In the genomic region with DNA sequence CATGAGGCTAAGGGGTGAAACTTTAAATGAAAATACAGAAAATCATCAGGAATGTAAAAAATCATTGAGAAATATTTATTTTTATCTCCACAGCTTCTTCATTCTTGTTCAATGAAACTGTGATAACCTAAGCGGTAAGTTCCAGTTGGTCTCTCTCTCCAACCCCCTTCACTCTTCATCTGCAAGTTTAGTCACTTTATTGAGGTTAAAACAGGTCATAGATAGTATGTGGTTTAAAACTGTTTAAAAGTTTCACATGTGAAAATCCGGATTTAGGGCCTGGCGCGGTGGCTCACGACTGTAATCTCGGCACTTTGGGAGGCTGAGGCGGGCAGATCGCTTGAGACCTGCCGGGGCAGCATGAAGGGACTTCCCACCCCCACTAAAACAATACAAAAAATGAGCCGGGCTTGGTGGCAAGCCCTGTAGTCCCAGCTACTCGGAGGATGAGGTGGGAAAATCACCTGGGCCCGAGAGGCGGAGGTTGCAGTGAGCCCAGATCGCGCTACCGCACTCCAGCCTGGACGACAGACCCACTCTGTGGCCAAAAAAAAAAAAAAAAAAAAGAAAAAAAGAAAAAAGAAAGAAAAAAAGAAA, we compare ENCODE assay signal across 13 cellular contexts. TPM values are rescaled to one million over a fixed set of nuclear protein-coding genes. Genes with fewer than 3 reads are reported as not detected.
DNase-seq lines count a peak whose midpoint lies in the region; ATAC-seq and TF ChIP-seq lines count a peak whose summit lies in the region.
"Had no signal": no experiment of that assay in that cellular context is flagged by ENCODE, and none has a peak within 500 bp of the region (broad histone marks: within the 10 kb centered on the region; RNA-seq: fewer than 3 reads in every experiment).

No MANE protein-coding gene starts in this region.

- no peak for ATAC-seq in HG02588 (IDR thresholded peaks at IDR 0.05; ENCODE audit: unreplicated experiment)

- H3K4me3 Mint-ChIP-seq in activated naive CD8-positive, alpha-beta T cell, result peak overlapping the region; percentile 89
- H3K4me3 Mint-ChIP-seq in activated naive CD8-positive, alpha-beta T cell treated with anti-CD3 and anti-CD28 coated beads for 36 hours, result no peak overlapping the region
- H3K4me3 Mint-ChIP-seq in mesothelial cell of epicardium, result no peak overlapping the region

- H3K36me3 Mint-ChIP-seq in activated naive CD8-positive, alpha-beta T cell, result no peaks in the 10 kb centered on the region
- H3K36me3 Mint-ChIP-seq in activated naive CD8-positive, alpha-beta T cell treated with anti-CD3 and anti-CD28 coated beads for 36 hours, result no peaks in the 10 kb centered on the region
- H3K36me3 Mint-ChIP-seq in mesothelial cell of epicardium, result no peaks in the 10 kb centered on the region

- peaks cover 24% of the 10 kb centered on the region for H3K4me1 Mint-ChIP-seq in activated naive CD8-positive, alpha-beta T cell (ENCODE audit: low read depth)
- peaks cover 16% of the 10 kb centered on the region for H3K4me1 Mint-ChIP-seq in activated naive CD8-positive, alpha-beta T cell treated with anti-CD3 and anti-CD28 coated beads for 36 hours
- peaks cover 35% of the 10 kb centered on the region for H3K4me1 Mint-ChIP-seq in mesothelial cell of epicardium

- no peak for DNase-seq in activated naive CD8-positive, alpha-beta T cell treated with anti-CD3 and anti-CD28 coated beads for 36 hours
- DNase-seq in amniotic epithelial cell (ENCODE audit: low read depth), result peak; percentile 69
- no peak for DNase-seq in mesothelial cell of epicardium (ENCODE audit: low spot score in 2 of 2, unreplicated experiment in 2 of 2)
- no peak for DNase-seq in NCI-H2107 treated with DMSO at 0.1 percent for 48 hours (lab: John Stamatoyannopoulos, UW; ENCODE audit: unreplicated experiment)
- no peak for DNase-seq in DMS153 treated with DMSO at 0.1 percent for 48 hours (lab: John Stamatoyannopoulos, UW; ENCODE audit: unreplicated experiment)
- DNase-seq in pons (ENCODE audit: low spot score), result no peak
- DNase-seq: DMS79 treated with DMSO at 0.1 percent for 48 hours, heart left ventricle, lower lobe of right lung, NCI-H1930 had no signal

- H3K27ac Mint-ChIP-seq in activated naive CD8-positive, alpha-beta T cell, result no peak overlapping the region
- H3K27ac Mint-ChIP-seq in activated naive CD8-positive, alpha-beta T cell treated with anti-CD3 and anti-CD28 coated beads for 36 hours, result no peak overlapping the region
- H3K27ac Mint-ChIP-seq in mesothelial cell of epicardium, result peak overlapping the region; percentile 39

- no peaks in the 10 kb centered on the region for H3K9me3 Mint-ChIP-seq in activated naive CD8-positive, alpha-beta T cell (ENCODE audit: low read depth)
- H3K9me3 Mint-ChIP-seq in activated naive CD8-positive, alpha-beta T cell treated with anti-CD3 and anti-CD28 coated beads for 36 hours, result no peaks in the 10 kb centered on the region
- H3K9me3 Mint-ChIP-seq in mesothelial cell of epicardium, result no peaks in the 10 kb centered on the region
- H3K9me3 Mint-ChIP-seq: activated naive CD4-positive, alpha-beta T cell treated with anti-CD3 and anti-CD28 coated beads, Interleukin-2, amount 50 U/mL, for 72 hours had no signal

- no peaks in the 10 kb centered on the region for H3K27me3 Mint-ChIP-seq in activated naive CD8-positive, alpha-beta T cell
- no peaks in the 10 kb centered on the region for H3K27me3 Mint-ChIP-seq in activated naive CD8-positive, alpha-beta T cell treated with anti-CD3 and anti-CD28 coated beads for 36 hours
- H3K27me3 Mint-ChIP-seq in mesothelial cell of epicardium (ENCODE audit: low read depth), result no peaks in the 10 kb centered on the region

- TF ChIP-seq CTCF in mesothelial cell of epicardium (IDR thresholded peaks at IDR 0.05; ENCODE audit: unreplicated experiment), result no peak

RNA-seq across cellular contexts. Expression of gene PHLPP1, which starts 1.6 kb away (rescaled TPM):
- 10 to 100 TPM; 10.4 to 11.4 TPM for total RNA-seq in activated naive CD8-positive, alpha-beta T cell treated with anti-CD3 and anti-CD28 coated beads for 36 hours
- total RNA-seq in mesothelial cell of epicardium, result 20.4 to 21.2 TPM (median 21.2 TPM) in 3 replicates
